10 cellular contexts compared by ENCODE assay signal in the genomic region with DNA sequence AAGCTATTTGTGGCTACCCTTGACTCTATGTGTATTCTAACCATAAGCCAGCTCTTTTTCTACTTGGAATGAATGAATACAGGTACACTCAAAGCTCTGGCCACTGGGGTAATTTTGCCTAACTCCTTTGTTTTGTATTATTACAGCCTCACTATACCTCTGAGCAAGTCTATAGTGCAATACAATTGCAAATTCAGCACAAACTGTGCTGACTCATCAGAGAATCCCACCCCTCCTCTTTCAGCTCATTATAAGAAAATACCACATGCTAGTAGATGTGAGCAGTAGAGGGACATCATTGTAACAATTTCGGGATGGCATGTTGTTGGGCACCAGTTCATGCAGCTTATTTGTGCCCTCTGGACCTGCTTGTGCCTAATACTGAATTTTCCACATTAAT.
"Had no signal": no experiment of that assay in that cellular context is flagged by ENCODE, and none has a peak within 500 bp of the region (broad histone marks: within the 10 kb centered on the region; RNA-seq: fewer than 3 reads in every experiment).

No MANE protein-coding gene starts in this region.

- H3K27ac ChIP-seq: GM23248 had no signal

- H3K27ac Mint-ChIP-seq: H9, HFFc6 had no signal

- H2AFZ ChIP-seq: GM23248 had no signal

- H3K9ac ChIP-seq: GM23248 had no signal

- H3K4me3 ChIP-seq: GM23248, HAP-1 had no signal

- H3K4me1 ChIP-seq: HAP-1 had no signal

- FAIRE-seq: H1, H54 had no signal

- H3K4me3 Mint-ChIP-seq: H9, HFFc6 had no signal

- ATAC-seq: HCT116 had no signal

- H3K9me3 ChIP-seq: HAP-1 had no signal

- H3K36me3 ChIP-seq: HAP-1 had no signal

- H3K4me1 Mint-ChIP-seq: H9 had no signal

- DNase-seq: GM23248, GOT3, H7, H9, HCEC 1CT, HFFc6 had no signal
